In the genomic region with DNA sequence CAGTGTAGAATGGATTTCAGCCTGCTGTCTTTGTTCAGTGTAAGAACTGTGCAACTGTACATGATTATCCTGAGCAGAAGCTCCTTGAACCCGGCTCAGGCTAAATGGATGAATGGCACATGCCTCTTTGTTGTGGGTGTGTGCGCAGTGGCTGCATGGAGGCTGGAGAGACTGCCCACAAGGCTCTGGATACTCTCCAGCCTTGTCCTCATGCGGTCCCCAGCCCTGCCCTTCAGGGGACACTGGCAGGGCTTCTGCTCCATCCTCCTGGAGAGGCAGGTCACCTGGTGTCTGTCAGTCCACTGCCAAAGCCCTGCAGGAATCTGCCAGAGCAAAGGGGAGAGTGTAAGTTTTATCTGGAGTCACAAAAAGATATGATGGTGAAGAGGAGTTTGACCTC, we compare ENCODE assay signal across 19 cellular contexts.
DNase-seq lines count a peak whose midpoint lies in the region; ATAC-seq and TF ChIP-seq lines count a peak whose summit lies in the region.
"Had no signal": no experiment of that assay in that cellular context is flagged by ENCODE, and none has a peak within 500 bp of the region (broad histone marks: within the 10 kb centered on the region; RNA-seq: fewer than 3 reads in every experiment).

No MANE protein-coding gene starts in this region.

- ATAC-seq in activated CD8-positive, alpha-beta memory T cell treated with anti-CD3 and anti-CD28 coated beads, Interleukin-2, amount 10 ng/mL, durations not matched to agents 7 days and 5 days, result no peak
- peak; percentile 47 for ATAC-seq in stimulated activated effector memory CD8-positive, alpha-beta T cell treated with anti-CD3 and anti-CD28 coated beads, Interleukin-12 subunit alpha, Interleukin-12 subunit beta, amount 100 ng/mL, for 72 hours
- ATAC-seq in HG03469 (IDR thresholded peaks at IDR 0.05; ENCODE audit: unreplicated experiment), result no peak
- ATAC-seq in stimulated activated naive CD8-positive, alpha-beta T cell treated with anti-CD3 and anti-CD28 coated beads, Interleukin-15, Interleukin-2, amounts not matched to agents 100 U/mL and 50 U/mL, for 24 hours, result no peak
- ATAC-seq: CD8-positive, alpha-beta T cell had no signal

- H3K27me3 ChIP-seq in esophagus muscularis mucosa (no peaks in the 10 kb centered on the region), neural progenitor cell (no peaks in the 10 kb centered on the region)
- H3K27me3 ChIP-seq: BLaER1 treated with 17β-estradiol and CSF1 and Interleukin-3, amounts not matched to agents 10 nM and 100 nM had no signal

- no peaks in the 10 kb centered on the region for H3K9me3 ChIP-seq in esophagus muscularis mucosa
- no peaks in the 10 kb centered on the region for H3K9me3 ChIP-seq in neural progenitor cell (ENCODE audit: low read depth)
- H3K9me3 ChIP-seq: A549, Caco-2 had no signal

- no peak overlapping the region for H3K4me3 Mint-ChIP-seq in activated CD8-positive, alpha-beta memory T cell treated with anti-CD3 and anti-CD28 coated beads, Interleukin-2, amount 10 ng/mL, durations not matched to agents 7 days and 5 days
- no peak overlapping the region for H3K4me3 Mint-ChIP-seq in neural progenitor cell
- no peak overlapping the region for H3K4me3 Mint-ChIP-seq in stimulated activated effector memory CD8-positive, alpha-beta T cell treated with anti-CD3 and anti-CD28 coated beads, Interleukin-12 subunit alpha, Interleukin-12 subunit beta, amount 100 ng/mL, for 72 hours
- H3K4me3 Mint-ChIP-seq: B cell; CD4-positive, alpha-beta T cell; CD8-positive, alpha-beta T cell had no signal

- CTCF ChIA-PET in activated CD8-positive, alpha-beta memory T cell treated with anti-CD3 and anti-CD28 coated beads, Interleukin-2, amount 10 ng/mL, durations not matched to agents 7 days and 5 days (lab: Charles Lee), result no interaction called here

- TF ChIP-seq CTCF in esophagus muscularis mucosa (IDR thresholded peaks at IDR 0.05), result no peak
- no peak for TF ChIP-seq CTCF in neural progenitor cell (IDR thresholded peaks at IDR 0.05)

- H3K9me3 Mint-ChIP-seq in activated CD8-positive, alpha-beta memory T cell treated with anti-CD3 and anti-CD28 coated beads, Interleukin-2, amount 10 ng/mL, durations not matched to agents 7 days and 5 days (ENCODE audit: low read depth), result no peaks in the 10 kb centered on the region
- H3K9me3 Mint-ChIP-seq in neural progenitor cell, result no peaks in the 10 kb centered on the region
- H3K9me3 Mint-ChIP-seq in stimulated activated effector memory CD8-positive, alpha-beta T cell treated with anti-CD3 and anti-CD28 coated beads, Interleukin-12 subunit alpha, Interleukin-12 subunit beta, amount 100 ng/mL, for 72 hours, result no peaks in the 10 kb centered on the region
- H3K9me3 Mint-ChIP-seq: CD4-positive, alpha-beta T cell; CD8-positive, alpha-beta T cell had no signal

- H3K79me2 ChIP-seq in neural progenitor cell (ENCODE audit: low read depth), result no peaks in the 10 kb centered on the region

- no peaks in the 10 kb centered on the region for H3K4me1 Mint-ChIP-seq in activated CD8-positive, alpha-beta memory T cell treated with anti-CD3 and anti-CD28 coated beads, Interleukin-2, amount 10 ng/mL, durations not matched to agents 7 days and 5 days
- peaks cover 15% of the 10 kb centered on the region for H3K4me1 Mint-ChIP-seq in neural progenitor cell
- no peaks in the 10 kb centered on the region for H3K4me1 Mint-ChIP-seq in stimulated activated effector memory CD8-positive, alpha-beta T cell treated with anti-CD3 and anti-CD28 coated beads, Interleukin-12 subunit alpha, Interleukin-12 subunit beta, amount 100 ng/mL, for 72 hours
- H3K4me1 Mint-ChIP-seq: B cell had no signal

- H3K9ac ChIP-seq in neural progenitor cell, result no peak overlapping the region
- H3K9ac ChIP-seq: BLaER1 treated with 17β-estradiol and CSF1 and Interleukin-3, amounts not matched to agents 10 nM and 100 nM had no signal

- 93% methylated on average over 3 of the region's 3 CpGs for WGBS in esophagus muscularis mucosa

- no peaks in the 10 kb centered on the region for H3K36me3 ChIP-seq in esophagus muscularis mucosa
- H3K36me3 ChIP-seq in neural progenitor cell, result no peaks in the 10 kb centered on the region
- H3K36me3 ChIP-seq: BLaER1 treated with 17β-estradiol and CSF1 and Interleukin-3, amounts not matched to agents 10 nM and 100 nM had no signal

- no peak overlapping the region for H3K4me3 ChIP-seq in esophagus muscularis mucosa
- H3K4me3 ChIP-seq in neural progenitor cell, result no peak overlapping the region
- H3K4me3 ChIP-seq: A549; BLaER1 treated with 17β-estradiol and CSF1 and Interleukin-3, amounts not matched to agents 10 nM and 100 nM had no signal

- intact Hi-C loops in esophagus muscularis mucosa (cut with DNase I), result no loop called here

- H3F3A ChIP-seq in neural progenitor cell (ENCODE audit: low read depth), result no peaks in the 10 kb centered on the region

- H3K27me3 Mint-ChIP-seq in activated CD8-positive, alpha-beta memory T cell treated with anti-CD3 and anti-CD28 coated beads, Interleukin-2, amount 10 ng/mL, durations not matched to agents 7 days and 5 days, result no peaks in the 10 kb centered on the region
- peaks cover 7% of the 10 kb centered on the region for H3K27me3 Mint-ChIP-seq in neural progenitor cell (ENCODE audit: insufficient read depth, low read depth)
- H3K27me3 Mint-ChIP-seq: CD4-positive, alpha-beta T cell had no signal

- H3K36me3 Mint-ChIP-seq in activated CD8-positive, alpha-beta memory T cell treated with anti-CD3 and anti-CD28 coated beads, Interleukin-2, amount 10 ng/mL, durations not matched to agents 7 days and 5 days, result no peaks in the 10 kb centered on the region
- H3K36me3 Mint-ChIP-seq in neural progenitor cell, result no peaks in the 10 kb centered on the region
- no peaks in the 10 kb centered on the region for H3K36me3 Mint-ChIP-seq in stimulated activated effector memory CD8-positive, alpha-beta T cell treated with anti-CD3 and anti-CD28 coated beads, Interleukin-12 subunit alpha, Interleukin-12 subunit beta, amount 100 ng/mL, for 72 hours
- H3K36me3 Mint-ChIP-seq: CD8-positive, alpha-beta T cell had no signal

- peak; percentile 21 for DNase-seq in activated CD8-positive, alpha-beta memory T cell treated with anti-CD3 and anti-CD28 coated beads, Interleukin-2, amount 10 ng/mL, durations not matched to agents 7 days and 5 days
- DNase-seq in activated CD8-positive, alpha-beta memory T cell treated with anti-CD3 and anti-CD28 coated beads for 24 hours, result no peak
- DNase-seq in esophagus muscularis mucosa (ENCODE audit: extremely low spot score) (peak; percentile 53), neural progenitor cell (ENCODE audit: low spot score) (no peak)
- no peak for DNase-seq in stimulated activated effector memory CD8-positive, alpha-beta T cell treated with anti-CD3 and anti-CD28 coated beads, Interleukin-12 subunit alpha, Interleukin-12 subunit beta, amount 100 ng/mL, for 72 hours (ENCODE audit: low spot score in 2 of 2)
- DNase-seq in stimulated activated naive CD8-positive, alpha-beta T cell treated with anti-CD3 and anti-CD28 coated beads, Interleukin-15, Interleukin-2, amounts not matched to agents 100 U/mL and 50 U/mL, for 24 hours, result no peak
- DNase-seq: AML-193; Caco-2; Calu3; CD4-positive, alpha-beta T cell; CD8-positive, alpha-beta T cell; DMS79 treated with DMSO at 0.1 percent for 48 hours; GF-D8 had no signal

- H3K27ac ChIP-seq in esophagus muscularis mucosa (replicated peaks in 1 of 4), result no peak overlapping the region
- no peak overlapping the region for H3K27ac ChIP-seq in neural progenitor cell
- H3K27ac ChIP-seq: 22Rv1; A549; BLaER1 treated with 17β-estradiol and CSF1 and Interleukin-3, amounts not matched to agents 10 nM and 100 nM; C4-2B had no signal

- H4K20me1 ChIP-seq in neural progenitor cell (ENCODE audit: low read depth), result no peaks in the 10 kb centered on the region
- H4K20me1 ChIP-seq: BLaER1 treated with 17β-estradiol and CSF1 and Interleukin-3, amounts not matched to agents 10 nM and 100 nM had no signal

- no peak for TF ChIP-seq EP300 in esophagus muscularis mucosa (IDR thresholded peaks at IDR 0.05)

- no peak for TF ChIP-seq POLR2A in esophagus muscularis mucosa (IDR thresholded peaks at IDR 0.05; ENCODE audit: low read depth)

- no peak overlapping the region for H3K4me2 ChIP-seq in neural progenitor cell
- H3K4me2 ChIP-seq: A549; BLaER1 treated with 17β-estradiol and CSF1 and Interleukin-3, amounts not matched to agents 10 nM and 100 nM had no signal

- H3K27ac Mint-ChIP-seq in activated CD8-positive, alpha-beta memory T cell treated with anti-CD3 and anti-CD28 coated beads, Interleukin-2, amount 10 ng/mL, durations not matched to agents 7 days and 5 days, result no peak overlapping the region
- peak overlapping the region; percentile 39 for H3K27ac Mint-ChIP-seq in neural progenitor cell
- no peak overlapping the region for H3K27ac Mint-ChIP-seq in stimulated activated effector memory CD8-positive, alpha-beta T cell treated with anti-CD3 and anti-CD28 coated beads, Interleukin-12 subunit alpha, Interleukin-12 subunit beta, amount 100 ng/mL, for 72 hours
- H3K27ac Mint-ChIP-seq: B cell; CD4-positive, alpha-beta T cell; CD8-positive, alpha-beta T cell had no signal

- H3K4me1 ChIP-seq in esophagus muscularis mucosa (no peaks in the 10 kb centered on the region), neural progenitor cell (no peaks in the 10 kb centered on the region)
- H3K4me1 ChIP-seq: A549, Caco-2 had no signal

- H2AFZ ChIP-seq in neural progenitor cell (replicated peaks), result no peak overlapping the region

Comparison
In these comparisons a context has a peak if more than half of its experiments do, and no peak if none do; other contexts are left out.
1. DNase-seq: peak in activated CD8-positive, alpha-beta memory T cell treated with anti-CD3 and anti-CD28 coated beads, Interleukin-2, amount 10 ng/mL, durations not matched to agents 7 days and 5 days (single experiment) and esophagus muscularis mucosa (single experiment); none in activated CD8-positive, alpha-beta memory T cell treated with anti-CD3 and anti-CD28 coated beads for 24 hours (single experiment), neural progenitor cell (single experiment), stimulated activated effector memory CD8-positive, alpha-beta T cell treated with anti-CD3 and anti-CD28 coated beads, Interleukin-12 subunit alpha, Interleukin-12 subunit beta, amount 100 ng/mL, for 72 hours (0 of 2) and stimulated activated naive CD8-positive, alpha-beta T cell treated with anti-CD3 and anti-CD28 coated beads, Interleukin-15, Interleukin-2, amounts not matched to agents 100 U/mL and 50 U/mL, for 24 hours (single experiment).